In the genomic region with DNA sequence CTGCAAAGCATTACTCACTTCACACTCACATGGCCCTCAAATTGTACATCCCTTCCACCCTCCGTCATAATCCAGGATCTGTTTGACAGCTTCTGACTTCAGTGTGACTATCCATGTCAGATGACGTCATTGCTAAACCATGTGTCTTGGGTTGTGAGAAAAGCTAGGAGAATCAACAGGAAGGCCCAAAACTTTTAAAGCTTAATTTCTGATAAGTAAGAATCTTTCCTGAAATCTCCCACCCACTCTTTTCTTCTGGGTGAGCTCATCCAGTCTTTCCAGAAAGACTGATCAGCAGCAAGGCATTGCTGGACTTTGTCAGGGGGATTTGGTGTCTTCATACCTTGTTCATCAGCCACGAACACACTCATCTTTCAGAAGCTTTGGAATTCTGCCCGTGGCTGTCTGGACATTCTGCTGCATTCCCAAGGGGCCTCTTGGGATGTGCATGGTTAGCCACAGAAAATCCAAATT, we compare ENCODE assay signal across 12 cellular contexts. TPM values are rescaled to one million over a fixed set of nuclear protein-coding genes. Genes with fewer than 3 reads are reported as not detected.
A peak's percentile ranks its signal among the peaks of the same experiment; 100 is the strongest.
DNase-seq lines count a peak whose midpoint lies in the region; ATAC-seq, FAIRE-seq and TF ChIP-seq lines count a peak whose summit lies in the region.
"Had no signal": no experiment of that assay in that cellular context is flagged by ENCODE, and none has a peak within 500 bp of the region (broad histone marks: within the 10 kb centered on the region; RNA-seq: fewer than 3 reads in every experiment).

No MANE protein-coding gene starts in this region.

- FAIRE-seq in HTR-8/SVneo (lab: Jason Lieb, UNC): peak; percentile 84

- peaks cover 11% of the 10 kb centered on the region for H3K79me1 ChIP-seq in mesenchymal stem cell (replicated peaks; ENCODE audit: low read length, poor library complexity, severe bottlenecking)

- ATAC-seq in GM19351 (IDR thresholded peaks at IDR 0.05; ENCODE audit: unreplicated experiment): no peak
- ATAC-seq: lower lobe of right lung had no signal

- H3K36me3 ChIP-seq in brain microvascular endothelial cell (replicated peaks): no peaks in the 10 kb centered on the region
- H3K36me3 ChIP-seq in mesenchymal stem cell (ENCODE audit: control insufficient read depth in 1 of 2, insufficient read depth in 2 of 2, low read depth in 1 of 2, low read length in 2 of 2): no peaks in the 10 kb centered on the region
- H3K36me3 ChIP-seq: lower lobe of right lung had no signal

- H3K4ac ChIP-seq in mesenchymal stem cell (ENCODE audit: low read depth in 1 of 2, low read length in 2 of 2): no peak overlapping the region

- H3K27me3 ChIP-seq in brain microvascular endothelial cell (replicated peaks): no peaks in the 10 kb centered on the region
- H3K27me3 ChIP-seq in mesenchymal stem cell (ENCODE audit: control insufficient read depth in 1 of 2, insufficient read depth in 1 of 2, low read length in 2 of 2): no peaks in the 10 kb centered on the region

- no peak overlapping the region for H3K23ac ChIP-seq in mesenchymal stem cell (ENCODE audit: low read length in 2 of 2)

- H2BK15ac ChIP-seq in mesenchymal stem cell (ENCODE audit: low read depth, poor library complexity, severe bottlenecking): no peak overlapping the region

- POLR2A ChIA-PET in AG04449 (lab: Yijun Ruan, JAX): interaction anchor here (0.6 to 2.5 kb wide), 6 partner anchors 9 to 70 kb away, joined by 3 to 27 read pairs (median 4); a partner anchor contains a TSS

- DNase-seq in AG04449 (ENCODE audit: low read depth, low spot score): peak; percentile 98
- DNase-seq in HTR-8/SVneo (ENCODE audit: insufficient read length, low spot score): peak; percentile 68
- peak; percentile 94 for DNase-seq in brain microvascular endothelial cell
- peak; percentile 87 for DNase-seq in mesenchymal stem cell
- DNase-seq in NCI-H2081 (lab: John Stamatoyannopoulos, UW): no peak
- no peak for DNase-seq in stimulated activated CD4-positive, alpha-beta T cell treated with anti-CD3 and anti-CD28 coated beads, Interleukin-4, amount 100 ng/mL, for 24 hours
- no peak for DNase-seq in NCI-H524 treated with DMSO at 0.1 percent for 48 hours (lab: John Stamatoyannopoulos, UW)
- DNase-seq: CD4-positive, CD25-positive, alpha-beta regulatory T cell; effector CD8-positive, alpha-beta T cell; H7; lower lobe of right lung had no signal

- peak overlapping the region in 1 of 2 experiments; percentile 80 for H3K18ac ChIP-seq in mesenchymal stem cell (ENCODE audit: low read depth in 1 of 2, low read length in 2 of 2)

- H3K4me3 ChIP-seq in AG04449 (ENCODE audit: low read depth, low read length): no peak overlapping the region
- no peak overlapping the region for H3K4me3 ChIP-seq in brain microvascular endothelial cell (ENCODE audit: low read depth, low read length)
- H3K4me3 ChIP-seq in mesenchymal stem cell (ENCODE audit: insufficient read depth in 1 of 2, low read depth in 1 of 2, low read length in 2 of 2): no peak overlapping the region
- H3K4me3 ChIP-seq: lower lobe of right lung had no signal

- peak overlapping the region; percentile 61 for H2AK5ac ChIP-seq in mesenchymal stem cell (ENCODE audit: low read length, severe bottlenecking)

- in situ Hi-C loops in brain microvascular endothelial cell (cut with HindIII; ENCODE audit: low pct_ligation_motif_present, low sequenced_read_pairs): no loop called here

- H4K91ac ChIP-seq in mesenchymal stem cell (ENCODE audit: low read length): no peak overlapping the region

- peak overlapping the region in 1 of 2 experiments; percentile 76 for H2BK12ac ChIP-seq in mesenchymal stem cell (ENCODE audit: low read length in 2 of 2)

- TF ChIP-seq CTCF in AG04449 (IDR thresholded peaks at IDR 0.05; ENCODE audit: insufficient read depth, low read length, missing control alignments) (no peak), brain microvascular endothelial cell (IDR thresholded peaks at IDR 0.05; ENCODE audit: low read depth, low read length, missing control alignments) (no peak)

- no peak overlapping the region for H2BK120ac ChIP-seq in mesenchymal stem cell (ENCODE audit: low read depth, low read length)

- H3K9me3 ChIP-seq in mesenchymal stem cell (ENCODE audit: control insufficient read depth, low read length): no peaks in the 10 kb centered on the region
- H3K9me3 ChIP-seq: lower lobe of right lung had no signal

- no peak overlapping the region for H3K4me2 ChIP-seq in mesenchymal stem cell (ENCODE audit: low read length, poor library complexity, severe bottlenecking)

- WGBS in mesenchymal stem cell: 9% methylated on average over 2 of the region's 4 CpGs

- H3K14ac ChIP-seq in mesenchymal stem cell (ENCODE audit: low read length in 2 of 2): no peak overlapping the region

- H2AFZ ChIP-seq in mesenchymal stem cell (ENCODE audit: low read depth, low read length): no peak overlapping the region

- peaks cover 27% of the 10 kb centered on the region for H3K4me1 ChIP-seq in mesenchymal stem cell (ENCODE audit: control insufficient read depth, insufficient read depth, low read depth, low read length)

- H3K27ac ChIP-seq in brain microvascular endothelial cell: peak overlapping the region; percentile 74
- peak overlapping the region; percentile 90 for H3K27ac ChIP-seq in mesenchymal stem cell (ENCODE audit: low read length, poor library complexity, severe bottlenecking)

- H2BK5ac ChIP-seq in mesenchymal stem cell (ENCODE audit: low read depth, low read length, poor library complexity, severe bottlenecking): no peak overlapping the region

- no peak overlapping the region for H4K8ac ChIP-seq in mesenchymal stem cell (ENCODE audit: low read length)

- CTCF ChIA-PET in AG04449 (lab: Yijun Ruan, JAX): interaction anchor here (1.3 to 2.9 kb wide), 5 partner anchors 22 to 132 kb away, joined by 3 to 9 read pairs (median 5); no protein-coding TSS in a partner anchor

- peak overlapping the region; percentile 37 for H3K9ac ChIP-seq in mesenchymal stem cell (ENCODE audit: low read length)

RNA-seq across cellular contexts. Expression of a gene that starts 11.5 kb away (rescaled TPM):
- 22.4 TPM for polyA plus RNA-seq in mesenchymal stem cell (2013, experiment 1 of 2)
- 23.5 TPM for polyA plus RNA-seq in mesenchymal stem cell (2013, experiment 2 of 2)

Comparison
In these comparisons a context has a peak if more than half of its experiments do, and no peak if none do; other contexts are left out.
1. DNase-seq: peak in AG04449 (single experiment), HTR-8/SVneo (single experiment), brain microvascular endothelial cell (single experiment) and mesenchymal stem cell (single experiment); none in NCI-H2081 (0 of 2), stimulated activated CD4-positive, alpha-beta T cell treated with anti-CD3 and anti-CD28 coated beads, Interleukin-4, amount 100 ng/mL, for 24 hours (single experiment) and NCI-H524 treated with DMSO at 0.1 percent for 48 hours (single experiment).